In the genomic region with DNA sequence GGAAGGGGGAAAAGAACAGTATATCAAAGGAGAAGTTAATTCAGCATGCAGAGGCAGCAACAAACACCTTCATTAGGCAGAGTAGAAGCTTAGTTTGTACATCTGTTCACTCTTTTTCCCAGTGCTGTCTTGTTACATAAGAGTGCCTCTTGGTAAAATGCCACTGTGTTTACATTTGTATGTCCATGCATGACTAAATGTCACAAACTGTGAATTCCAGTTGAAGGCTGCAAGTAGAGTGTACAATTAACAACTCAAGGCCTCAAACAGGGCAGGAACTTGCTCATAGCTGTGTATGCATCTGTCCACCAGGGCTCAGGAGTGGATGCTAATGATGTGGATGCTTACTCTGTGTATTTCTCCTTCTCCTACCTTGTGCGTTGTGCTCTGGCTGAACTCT, we compare ENCODE assay signal across 17 cellular contexts.
DNase-seq lines count a peak whose midpoint lies in the region; ATAC-seq, FAIRE-seq and TF ChIP-seq lines count a peak whose summit lies in the region.
"Had no signal": no experiment of that assay in that cellular context is flagged by ENCODE, and none has a peak within 500 bp of the region (broad histone marks: within the 10 kb centered on the region; RNA-seq: fewer than 3 reads in every experiment).

No MANE protein-coding gene starts in this region.

- intact Hi-C loops in left colon (cut with DNase I, micrococcal nuclease) (no loop called here), sciatic nerve (cut with DNase I) (no loop called here)

- peak; percentile 51 to 65; a peak in 4 of 6 replicates for ATAC-seq in A549
- peak; percentile 12 for ATAC-seq in left colon
- no peak for ATAC-seq in sciatic nerve
- ATAC-seq in stimulated activated naive CD8-positive, alpha-beta T cell treated with anti-CD3 and anti-CD28 coated beads, Interleukin-15, amount 100 ng/mL, for 72 hours = no peak
- ATAC-seq: activated CD8-positive, alpha-beta T cell treated with anti-CD3 and anti-CD28 coated beads, Interleukin-2, amount 10 ng/mL, durations not matched to agents 7 days and 5 days; foreskin keratinocyte; WTC11 had no signal

- DNase-seq in A549 (ENCODE audit: low read depth in 1 of 2, low spot score in 1 of 2) (no peak), left colon (no peak), sciatic nerve (ENCODE audit: low spot score) (no peak), progenitor cell of endocrine pancreas (ENCODE audit: low spot score, unreplicated experiment) (no peak), SHP77 (lab: John Stamatoyannopoulos, UW) (no peak)
- no peak for DNase-seq in stimulated activated naive CD8-positive, alpha-beta T cell treated with anti-CD3 and anti-CD28 coated beads, Interleukin-15, amount 100 ng/mL, for 72 hours
- DNase-seq: activated CD8-positive, alpha-beta T cell treated with anti-CD3 and anti-CD28 coated beads, Interleukin-2, amount 10 ng/mL, durations not matched to agents 7 days and 5 days; caudate nucleus; effector CD8-positive, alpha-beta T cell; foreskin keratinocyte; NCI-H2107; stimulated activated CD4-positive, alpha-beta T cell treated with anti-CD3 and anti-CD28 coated beads, Interleukin-4, amount 100 ng/mL, for 24 hours had no signal

- no peaks in the 10 kb centered on the region for H3K9me3 ChIP-seq in A549
- H3K9me3 ChIP-seq: suprapubic skin had no signal

- no peaks in the 10 kb centered on the region for H3K27me3 Mint-ChIP-seq in stimulated activated naive CD8-positive, alpha-beta T cell treated with anti-CD3 and anti-CD28 coated beads, Interleukin-15, amount 100 ng/mL, for 72 hours
- H3K27me3 Mint-ChIP-seq in progenitor cell of endocrine pancreas = no peaks in the 10 kb centered on the region

- no peak for TF ChIP-seq POLR2A in A549 (IDR thresholded peaks at IDR 0.05; ENCODE audit: low read length)

- CTCF ChIA-PET in A549 (lab: Yijun Ruan, JAX) = interaction anchor here (0.8 to 1.7 kb wide), 7 partner anchors 10 to 220 kb away, joined by 3 to 6 read pairs (median 4); no protein-coding TSS in a partner anchor

- peak overlapping the region in 1 of 2 experiments; percentile 4; a peak in 1 of 6 replicates for H3K27ac ChIP-seq in A549
- H3K27ac ChIP-seq: foreskin keratinocyte, suprapubic skin had no signal

- no peak overlapping the region for H3K4me3 ChIP-seq in A549
- no peak overlapping the region for H3K4me3 ChIP-seq in WI38 (ENCODE audit: low read depth, low read length)
- H3K4me3 ChIP-seq: suprapubic skin had no signal

- peaks cover 26% of the 10 kb centered on the region for H3K4me1 ChIP-seq in A549
- H3K4me1 ChIP-seq: suprapubic skin had no signal

- H3K4me1 Mint-ChIP-seq in stimulated activated naive CD8-positive, alpha-beta T cell treated with anti-CD3 and anti-CD28 coated beads, Interleukin-15, amount 100 ng/mL, for 72 hours = no peaks in the 10 kb centered on the region
- peaks cover 7% of the 10 kb centered on the region for H3K4me1 Mint-ChIP-seq in progenitor cell of endocrine pancreas (ENCODE audit: low read depth)

- WGBS in A549 (ENCODE audit: missing lambda C conversion rate) = 91% methylated on average over 1 of the region's 1 CpG

- no peak overlapping the region for H3K4me3 Mint-ChIP-seq in stimulated activated naive CD8-positive, alpha-beta T cell treated with anti-CD3 and anti-CD28 coated beads, Interleukin-15, amount 100 ng/mL, for 72 hours
- no peak overlapping the region for H3K4me3 Mint-ChIP-seq in progenitor cell of endocrine pancreas (ENCODE audit: low read depth)
- H3K4me3 Mint-ChIP-seq: activated CD8-positive, alpha-beta T cell treated with anti-CD3 and anti-CD28 coated beads, Interleukin-2, amount 10 ng/mL, durations not matched to agents 7 days and 5 days; T-helper 1 cell treated with Interleukin-12 subunit alpha and Interleukin-12 subunit beta and Interleukin-4 antibody, amounts not matched to agents 30 μg/mL and 1 μg/mL, for 36 hours; WTC11 had no signal

- no peak for TF ChIP-seq EP300 in A549 (IDR thresholded peaks at IDR 0.05)

- H3K4me2 ChIP-seq in A549 = no peak overlapping the region

- no peak for TF ChIP-seq RAD21 in A549 (conservative IDR thresholded peaks at IDR 0.05 in 1 of 2, IDR thresholded peaks at IDR 0.05 in 1 of 2)

- FAIRE-seq in A549 (lab: Jason Lieb, UNC) = peak; percentile 77
- peak; percentile 80 for FAIRE-seq in G401.6 (lab: Jason Lieb, UNC)

- no peak overlapping the region for H3K27ac Mint-ChIP-seq in stimulated activated naive CD8-positive, alpha-beta T cell treated with anti-CD3 and anti-CD28 coated beads, Interleukin-15, amount 100 ng/mL, for 72 hours
- H3K27ac Mint-ChIP-seq in progenitor cell of endocrine pancreas = no peak overlapping the region
- H3K27ac Mint-ChIP-seq: activated CD8-positive, alpha-beta T cell treated with anti-CD3 and anti-CD28 coated beads, Interleukin-2, amount 10 ng/mL, durations not matched to agents 7 days and 5 days; T-helper 1 cell treated with Interleukin-12 subunit alpha and Interleukin-12 subunit beta and Interleukin-4 antibody, amounts not matched to agents 30 μg/mL and 1 μg/mL, for 36 hours; WTC11 had no signal

- TF ChIP-seq CTCF in A549 (IDR thresholded peaks at IDR 0.05) = no peak
- TF ChIP-seq CTCF in WI38 (IDR thresholded peaks at IDR 0.05; ENCODE audit: low read depth, low read length) = peak; percentile 4; the same call in 1 of the 2 replicates
- TF ChIP-seq CTCF in progenitor cell of endocrine pancreas (IDR thresholded peaks at IDR 0.05; ENCODE audit: unreplicated experiment) = no peak

- H3K9me3 Mint-ChIP-seq in stimulated activated naive CD8-positive, alpha-beta T cell treated with anti-CD3 and anti-CD28 coated beads, Interleukin-15, amount 100 ng/mL, for 72 hours = no peaks in the 10 kb centered on the region
- H3K9me3 Mint-ChIP-seq in progenitor cell of endocrine pancreas (ENCODE audit: low read depth) = no peaks in the 10 kb centered on the region
- H3K9me3 Mint-ChIP-seq: T-helper 1 cell treated with Interleukin-12 subunit alpha and Interleukin-12 subunit beta and Interleukin-4 antibody, amounts not matched to agents 30 μg/mL and 1 μg/mL, for 36 hours; WTC11 had no signal

- POLR2A ChIA-PET in A549 (lab: Yijun Ruan, JAX) = no interaction called here

- peaks cover 2% of the 10 kb centered on the region for H3K36me3 Mint-ChIP-seq in progenitor cell of endocrine pancreas (ENCODE audit: insufficient read depth)
- H3K36me3 Mint-ChIP-seq: WTC11 had no signal

TF ChIP-seq in A549, 52 proteins besides CTCF, POLR2A, EP300 and RAD21 (continues in another document):
- TF ChIP-seq ZFP36 (IDR thresholded peaks at IDR 0.05; ENCODE audit: borderline replicate concordance, partially characterized antibody) (no peak), ZSCAN20 (CRISPR knock-in tag; IDR thresholded peaks at IDR 0.05) (no peak), HOXB13 (CRISPR knock-in tag; IDR thresholded peaks at IDR 0.05; ENCODE audit: low read depth) (no peak), KDM1A (IDR thresholded peaks at IDR 0.05; ENCODE audit: low read depth) (no peak), JUN (IDR thresholded peaks at IDR 0.05) (no peak), SREBF2 (IDR thresholded peaks at IDR 0.05) (no peak), BHLHE40 (IDR thresholded peaks at IDR 0.05; ENCODE audit: low read depth, low read length) (no peak), HES2 (IDR thresholded peaks at IDR 0.05) (no peak), RARB (CRISPR knock-in tag; IDR thresholded peaks at IDR 0.05) (no peak), HMGXB4 (CRISPR knock-in tag; IDR thresholded peaks at IDR 0.05; ENCODE audit: borderline replicate concordance) (no peak), CBX8 (IDR thresholded peaks at IDR 0.05) (no peak), JUNB (IDR thresholded peaks at IDR 0.05) (no peak), FOSB (CRISPR knock-in tag; IDR thresholded peaks at IDR 0.05) (no peak), ZNF302 (CRISPR knock-in tag; IDR thresholded peaks at IDR 0.05) (no peak)
- TF ChIP-seq, protein P1, sequence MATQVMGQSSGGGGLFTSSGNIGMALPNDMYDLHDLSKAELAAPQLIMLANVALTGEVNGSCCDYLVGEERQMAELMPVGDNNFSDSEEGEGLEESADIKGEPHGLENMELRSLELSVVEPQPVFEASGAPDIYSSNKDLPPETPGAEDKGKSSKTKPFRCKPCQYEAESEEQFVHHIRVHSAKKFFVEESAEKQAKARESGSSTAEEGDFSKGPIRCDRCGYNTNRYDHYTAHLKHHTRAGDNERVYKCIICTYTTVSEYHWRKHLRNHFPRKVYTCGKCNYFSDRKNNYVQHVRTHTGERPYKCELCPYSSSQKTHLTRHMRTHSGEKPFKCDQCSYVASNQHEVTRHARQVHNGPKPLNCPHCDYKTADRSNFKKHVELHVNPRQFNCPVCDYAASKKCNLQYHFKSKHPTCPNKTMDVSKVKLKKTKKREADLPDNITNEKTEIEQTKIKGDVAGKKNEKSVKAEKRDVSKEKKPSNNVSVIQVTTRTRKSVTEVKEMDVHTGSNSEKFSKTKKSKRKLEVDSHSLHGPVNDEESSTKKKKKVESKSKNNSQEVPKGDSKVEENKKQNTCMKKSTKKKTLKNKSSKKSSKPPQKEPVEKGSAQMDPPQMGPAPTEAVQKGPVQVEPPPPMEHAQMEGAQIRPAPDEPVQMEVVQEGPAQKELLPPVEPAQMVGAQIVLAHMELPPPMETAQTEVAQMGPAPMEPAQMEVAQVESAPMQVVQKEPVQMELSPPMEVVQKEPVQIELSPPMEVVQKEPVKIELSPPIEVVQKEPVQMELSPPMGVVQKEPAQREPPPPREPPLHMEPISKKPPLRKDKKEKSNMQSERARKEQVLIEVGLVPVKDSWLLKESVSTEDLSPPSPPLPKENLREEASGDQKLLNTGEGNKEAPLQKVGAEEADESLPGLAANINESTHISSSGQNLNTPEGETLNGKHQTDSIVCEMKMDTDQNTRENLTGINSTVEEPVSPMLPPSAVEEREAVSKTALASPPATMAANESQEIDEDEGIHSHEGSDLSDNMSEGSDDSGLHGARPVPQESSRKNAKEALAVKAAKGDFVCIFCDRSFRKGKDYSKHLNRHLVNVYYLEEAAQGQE (IDR thresholded peaks at IDR 0.05) = no peak

Comparison
In these comparisons a context has a peak if more than half of its experiments do, and no peak if none do; other contexts are left out.
1. ATAC-seq: peak in A549 (2 of 2) and left colon (single experiment); none in sciatic nerve (single experiment) and stimulated activated naive CD8-positive, alpha-beta T cell treated with anti-CD3 and anti-CD28 coated beads, Interleukin-15, amount 100 ng/mL, for 72 hours (single experiment).